In genomic region chr12:124713436-124714082, GRCh38 we compare ENCODE assay signal across 8 cellular contexts.
DNase-seq lines count a peak whose midpoint lies in the region; ATAC-seq and TF ChIP-seq lines count a peak whose summit lies in the region.

No MANE protein-coding gene starts in this region.

- no peak overlapping the region for H2BK15ac ChIP-seq in mesendoderm (replicated peaks; ENCODE audit: low read depth)

- no peaks in the 10 kb centered on the region for H3K36me3 ChIP-seq in BJ (ENCODE audit: control insufficient read depth, insufficient read depth, low read length)
- no peaks in the 10 kb centered on the region for H3K36me3 ChIP-seq in skeletal muscle satellite cell (ENCODE audit: insufficient read depth, low read length)
- H3K36me3 ChIP-seq in mesendoderm (ENCODE audit: control insufficient read depth, insufficient read depth, low read length): no peaks in the 10 kb centered on the region

- H4K8ac ChIP-seq in mesendoderm (ENCODE audit: low read depth, low read length): no peak overlapping the region

- no peak overlapping the region for H3K18ac ChIP-seq in mesendoderm (ENCODE audit: low read length)

- ATAC-seq in GM21390 (IDR thresholded peaks at IDR 0.05; ENCODE audit: unreplicated experiment) (peak; percentile 85), foreskin keratinocyte (peak; percentile 2)

- H3K27me3 ChIP-seq in BJ (ENCODE audit: control insufficient read depth, insufficient read depth, low read length) (no peaks in the 10 kb centered on the region), foreskin keratinocyte (no peaks in the 10 kb centered on the region), skeletal muscle satellite cell (ENCODE audit: control insufficient read depth, insufficient read depth, low read length) (peaks cover 4% of the 10 kb centered on the region), mesendoderm (ENCODE audit: insufficient read depth, low read length, poor library complexity) (no peaks in the 10 kb centered on the region)

- H2BK120ac ChIP-seq in mesendoderm (ENCODE audit: low read depth, low read length): no peak overlapping the region

- no peaks in the 10 kb centered on the region for H3K79me1 ChIP-seq in mesendoderm (ENCODE audit: low read length)

- no CpG with 5 or more reads among the region's 17 CpGs for WGBS in mesendoderm (ENCODE audit: extremely low coverage, insufficient coverage, low lambda C conversion rate)

- no peaks in the 10 kb centered on the region for H3K9me3 ChIP-seq in skeletal muscle satellite cell (replicated peaks; ENCODE audit: low read length)

- POLR2A ChIA-PET in BJ (lab: Charles Lee): no interaction called here

- H3K4ac ChIP-seq in mesendoderm (ENCODE audit: low read depth, low read length): no peak overlapping the region

- TF ChIP-seq CTCF in BJ (IDR thresholded peaks at IDR 0.05; ENCODE audit: insufficient read depth, low read depth, low read length): no peak
- TF ChIP-seq CTCF in foreskin keratinocyte (conservative IDR thresholded peaks at IDR 0.05): no peak

- H4K5ac ChIP-seq in mesendoderm (ENCODE audit: low read length): no peak overlapping the region

- H3K4me1 ChIP-seq in foreskin keratinocyte: peaks cover 13% of the 10 kb centered on the region
- H3K4me1 ChIP-seq in skeletal muscle satellite cell (ENCODE audit: control insufficient read depth, insufficient read depth, low read length): peaks cover 21% of the 10 kb centered on the region
- H3K4me1 ChIP-seq in mesendoderm (ENCODE audit: control insufficient read depth, low read depth, low read length): peaks cover 4% of the 10 kb centered on the region

- no peak overlapping the region for H3K23ac ChIP-seq in mesendoderm (ENCODE audit: low read length)

- H3K9ac ChIP-seq in skeletal muscle satellite cell (ENCODE audit: low read depth, low read length) (peak overlapping the region; percentile 20), mesendoderm (ENCODE audit: low read length) (no peak overlapping the region)

- H3K27ac ChIP-seq in foreskin keratinocyte (peak overlapping the region; percentile 85), mesendoderm (ENCODE audit: low read depth, low read length) (no peak overlapping the region)

- CTCF ChIA-PET in BJ (lab: Yijun Ruan, JAX): no interaction called here

- no peak overlapping the region for H3K4me3 ChIP-seq in BJ (ENCODE audit: low read depth, low read length)
- H3K4me3 ChIP-seq in skeletal muscle satellite cell (ENCODE audit: low read length): peak overlapping the region; percentile 50
- H3K4me3 ChIP-seq in mesendoderm (ENCODE audit: low read length): no peak overlapping the region

- H3K4me2 ChIP-seq in skeletal muscle satellite cell (ENCODE audit: low read length) (peak overlapping the region; percentile 48), mesendoderm (ENCODE audit: low read length) (no peak overlapping the region)

- no peaks in the 10 kb centered on the region for H3K79me2 ChIP-seq in mesendoderm (ENCODE audit: control insufficient read depth, insufficient read depth, low read length)

- no peak overlapping the region for H2BK5ac ChIP-seq in mesendoderm (ENCODE audit: low read length)

- DNase-seq in BJ (ENCODE audit: low read depth) (peak; percentile 48), Kasumi-1 (lab: John Stamatoyannopoulos, UW) (peak; percentile 58 to 67), activated T-cell treated with anti-CD3 and anti-CD28 coated beads for 24 hours (ENCODE audit: low read depth) (peak; percentile 70), foreskin keratinocyte (peak in 1 of 2 donors; percentile 61), mesendoderm (no peak), NCI-H1105 (lab: John Stamatoyannopoulos, UW) (no peak)

- no peak overlapping the region for H2AK5ac ChIP-seq in mesendoderm (ENCODE audit: low read length)

- H3K56ac ChIP-seq in mesendoderm (ENCODE audit: low read length): no peak overlapping the region

Comparison
In these comparisons a context has a peak if more than half of its experiments do, and no peak if none do; other contexts are left out.
1. DNase-seq: peak in BJ (single experiment), Kasumi-1 (2 of 2) and activated T-cell treated with anti-CD3 and anti-CD28 coated beads for 24 hours (single experiment); none in mesendoderm (single experiment) and NCI-H1105 (single experiment).